In genomic region chr6:34238507-34239239, GRCh38 we compare ENCODE assay signal across 8 cellular contexts. TPM values are rescaled to one million over a fixed set of nuclear protein-coding genes. Genes with fewer than 3 reads are reported as not detected.
A peak's percentile ranks its signal among the peaks of the same experiment; 100 is the strongest.
DNase-seq lines count a peak whose midpoint lies in the region; ATAC-seq and TF ChIP-seq lines count a peak whose summit lies in the region.

No MANE protein-coding gene starts in this region.

- no peak overlapping the region for H4K91ac ChIP-seq in trophoblast cell (ENCODE audit: low read depth, low read length)

- no peak overlapping the region for H2AK5ac ChIP-seq in trophoblast cell (ENCODE audit: low read length)

- no peaks in the 10 kb centered on the region for H3K9me3 ChIP-seq in endodermal cell (ENCODE audit: control insufficient read depth, low read length)
- H3K9me3 ChIP-seq in trophoblast cell (ENCODE audit: insufficient read depth, low read depth, low read length), result no peaks in the 10 kb centered on the region

- DNase-seq in NCI-H446 (lab: John Stamatoyannopoulos, UW), result peak; percentile 40 to 59
- DNase-seq in endodermal cell, result peak; percentile 44
- no peak for DNase-seq in trophoblast cell
- DNase-seq in NCI-H345 treated with DMSO at 0.1 percent for 48 hours (lab: John Stamatoyannopoulos, UW; ENCODE audit: unreplicated experiment), result no peak
- no peak for DNase-seq in amniotic stem cell (lab: John Stamatoyannopoulos, UW)
- DNase-seq in amygdala (lab: John Stamatoyannopoulos, UW), result no peak

- no peak overlapping the region for H3K14ac ChIP-seq in trophoblast cell (ENCODE audit: low read length)

- H3K4me3 ChIP-seq in GM08714 (ENCODE audit: low read length) (peak overlapping the region; percentile 81), endodermal cell (ENCODE audit: low read length) (peak overlapping the region; percentile 95), trophoblast cell (ENCODE audit: low read depth, low read length) (peak overlapping the region; percentile 85)

- H4K12ac ChIP-seq in trophoblast cell (ENCODE audit: low read depth, low read length), result no peak overlapping the region

- H3K4me1 ChIP-seq in endodermal cell (ENCODE audit: control insufficient read depth, insufficient read depth, low read length) (peaks cover 18% of the 10 kb centered on the region), trophoblast cell (ENCODE audit: control insufficient read depth in 1 of 2, insufficient read depth in 2 of 2, low read length in 2 of 2) (peaks cover 13 to 33% of the 10 kb centered on the region in 2 experiments)

- no peak overlapping the region for H2BK5ac ChIP-seq in trophoblast cell (ENCODE audit: low read depth, low read length, poor library complexity)

- H3K4me1 Mint-ChIP-seq in endodermal cell, result peaks cover 34% of the 10 kb centered on the region

- H3K79me1 ChIP-seq in trophoblast cell (ENCODE audit: low read length), result peaks cover 33% of the 10 kb centered on the region

- H3K27ac ChIP-seq in endodermal cell (ENCODE audit: low read depth, low read length) (peak overlapping the region; percentile 69), trophoblast cell (ENCODE audit: low read depth, low read length) (peak overlapping the region; percentile 24)

- H3K9ac ChIP-seq in endodermal cell (ENCODE audit: extremely low read depth, low read length, poor library complexity, severe bottlenecking) (peak overlapping the region; percentile 83), trophoblast cell (ENCODE audit: low read length) (peak overlapping the region; percentile 73)

- H2AFZ ChIP-seq in trophoblast cell (ENCODE audit: insufficient read depth, low read length, poor library complexity), result no peak overlapping the region

- ATAC-seq in GM21825 (IDR thresholded peaks at IDR 0.05; ENCODE audit: unreplicated experiment), result no peak

- peak overlapping the region; percentile 25 for H3K18ac ChIP-seq in trophoblast cell (ENCODE audit: low read length)

- no peak for TF ChIP-seq CTCF in endodermal cell (conservative IDR thresholded peaks at IDR 0.05)

- H3K4me3 Mint-ChIP-seq in endodermal cell, result peak overlapping the region; percentile 89

- peak overlapping the region; percentile 15 for H2BK12ac ChIP-seq in trophoblast cell (ENCODE audit: low read length)

- H4K8ac ChIP-seq in trophoblast cell (ENCODE audit: low read depth, low read length), result peak overlapping the region; percentile 13

- no peaks in the 10 kb centered on the region for H3K9me3 Mint-ChIP-seq in endodermal cell

- peak overlapping the region; percentile 95 for H3K27ac Mint-ChIP-seq in endodermal cell

- H3K4me2 ChIP-seq in trophoblast cell (ENCODE audit: low read length), result peak overlapping the region; percentile 88

- H3K23ac ChIP-seq in trophoblast cell (ENCODE audit: low read length), result no peak overlapping the region

- H3K79me2 ChIP-seq in trophoblast cell (ENCODE audit: control insufficient read depth, insufficient read depth, low read length, poor library complexity), result peaks cover 21% of the 10 kb centered on the region

- H3K27me3 ChIP-seq in endodermal cell (ENCODE audit: control insufficient read depth, insufficient read depth, low read length, poor library complexity, severe bottlenecking), result no peaks in the 10 kb centered on the region
- no peaks in the 10 kb centered on the region for H3K27me3 ChIP-seq in trophoblast cell (ENCODE audit: insufficient read depth, low read length)

- H2BK120ac ChIP-seq in trophoblast cell (ENCODE audit: insufficient read depth, low read length, poor library complexity), result no peak overlapping the region

- peaks cover 50% of the 10 kb centered on the region for H3K36me3 ChIP-seq in endodermal cell (ENCODE audit: control insufficient read depth, insufficient read depth, low read length)
- H3K36me3 ChIP-seq in trophoblast cell (ENCODE audit: control insufficient read depth in 1 of 2, insufficient read depth in 2 of 2, low read length in 2 of 2), result peaks cover 34 to 37% of the 10 kb centered on the region in 2 experiments

- H3K4ac ChIP-seq in trophoblast cell (ENCODE audit: low read depth, low read length), result peak overlapping the region; percentile 61

- H3K36me3 Mint-ChIP-seq in endodermal cell (ENCODE audit: low read depth), result peaks cover 50% of the 10 kb centered on the region

- 8 to 16% methylated on average over 3 to 12 of the region's 12 CpGs for WGBS in endodermal cell (ENCODE audit: insufficient coverage in 1 of 2, insufficient read length in 1 of 2), 2 experiments
- no CpG with 5 or more reads among the region's 12 CpGs for WGBS in trophoblast cell (ENCODE audit: extremely low coverage, insufficient coverage, insufficient read length)

- H3K27me3 Mint-ChIP-seq in endodermal cell (ENCODE audit: insufficient read depth), result no peaks in the 10 kb centered on the region

RNA-seq across cellular contexts. Expression of gene HMGA1, which starts 2.0 kb away (rescaled TPM):
- 1,000 to 10,000 TPM; 1,306 to 1,595 TPM for total RNA-seq in endodermal cell
- polyA plus RNA-seq in endodermal cell (2013, experiment 1 of 2), result 1,230 TPM
- 1,159 TPM for polyA plus RNA-seq in endodermal cell (2013, experiment 2 of 2)
- polyA plus RNA-seq in trophoblast cell (2013), result 615 and 629 TPM in 2 replicates

RNA-seq across cellular contexts. Expression of gene SMIM29, which starts 10.1 kb away (rescaled TPM):
- total RNA-seq in endodermal cell, result 1 to 10 TPM; 7.2 to 7.9 TPM
- polyA plus RNA-seq in endodermal cell (2013, experiment 1 of 2), result 16.4 TPM
- polyA plus RNA-seq in endodermal cell (2013, experiment 2 of 2), result 14.3 TPM
- 10.3 and 11.5 TPM in 2 replicates for polyA plus RNA-seq in trophoblast cell (2013)

Comparison
In these comparisons a context has a peak if more than half of its experiments do, and no peak if none do; other contexts are left out.
1. DNase-seq: peak in NCI-H446 (2 of 2) and endodermal cell (single experiment); none in trophoblast cell (0 of 2), NCI-H345 treated with DMSO at 0.1 percent for 48 hours (single experiment), amniotic stem cell (single experiment) and amygdala (0 of 56).
2. Peak in every context shown above with its lines, with median percentiles within 50 percentile points of each other: H3K4me3 ChIP-seq.